1 cellular context compared by ENCODE assay signal in genomic region chr17:76193616-76194015, GRCh38.
TF ChIP-seq lines count a peak whose summit lies in the region.

No MANE protein-coding gene starts in this region.

TF ChIP-seq in K562, 482 proteins besides CTCF, POLR2A, EP300 and RAD21 (continued from another document and continues in another):
- no peak for TF ChIP-seq FOXP4 (CRISPR knock-in tag; IDR thresholded peaks at IDR 0.05; ENCODE audit: borderline replicate concordance)
- no peak for TF ChIP-seq PURB (CRISPR knock-in tag; IDR thresholded peaks at IDR 0.05; ENCODE audit: low read depth)
- no peak for TF ChIP-seq CREM (IDR thresholded peaks at IDR 0.05; ENCODE audit: low read depth)
- TF ChIP-seq CHD4 (IDR thresholded peaks at IDR 0.05; ENCODE audit: insufficient read depth, insufficient replicate concordance, low read depth, low read length, poor library complexity, severe bottlenecking) = no peak
- peak; percentile 36 for TF ChIP-seq SMARCE1 (IDR thresholded peaks at IDR 0.05)
- no peak for TF ChIP-seq TOE1 (IDR thresholded peaks at IDR 0.05; ENCODE audit: borderline replicate concordance)
- TF ChIP-seq TOE1 (CRISPR knock-in tag; IDR thresholded peaks at IDR 0.05; ENCODE audit: borderline replicate concordance, low read depth) = no peak
- no peak for TF ChIP-seq MYBL2 (IDR thresholded peaks at IDR 0.05; ENCODE audit: low read depth)
- no peak for TF ChIP-seq MYBL2 (CRISPR knock-in tag; IDR thresholded peaks at IDR 0.05; ENCODE audit: borderline replicate concordance)
- TF ChIP-seq LEF1 (IDR thresholded peaks at IDR 0.05) = no peak
- no peak for TF ChIP-seq HCFC1 (IDR thresholded peaks at IDR 0.05; ENCODE audit: low read depth, low read length)
- TF ChIP-seq ATF6 (CRISPR knock-in tag; IDR thresholded peaks at IDR 0.05) = no peak
- TF ChIP-seq YY1 (IDR thresholded peaks at IDR 0.05; ENCODE audit: borderline replicate concordance in 1 of 3, control insufficient read depth in 1 of 3, extremely low read depth in 1 of 3, insufficient read depth in 3 of 3, insufficient read length in 1 of 3, insufficient replicate concordance in 2 of 3, low read depth in 1 of 3, low read length in 2 of 3) = no peak
- 0 out of 2 replicates have a peak, but pooled peaks have one; percentile 9 for TF ChIP-seq ZEB2 (IDR thresholded peaks at IDR 0.05)
- TF ChIP-seq TEAD1 (CRISPR knock-in tag; IDR thresholded peaks at IDR 0.05) = no peak
- no peak for TF ChIP-seq NFRKB (IDR thresholded peaks at IDR 0.05; ENCODE audit: low read depth)
- TF ChIP-seq TBP (optimal IDR thresholded peaks at IDR 0.05; ENCODE audit: low read depth, low read length) = no peak
- TF ChIP-seq, protein P1, sequence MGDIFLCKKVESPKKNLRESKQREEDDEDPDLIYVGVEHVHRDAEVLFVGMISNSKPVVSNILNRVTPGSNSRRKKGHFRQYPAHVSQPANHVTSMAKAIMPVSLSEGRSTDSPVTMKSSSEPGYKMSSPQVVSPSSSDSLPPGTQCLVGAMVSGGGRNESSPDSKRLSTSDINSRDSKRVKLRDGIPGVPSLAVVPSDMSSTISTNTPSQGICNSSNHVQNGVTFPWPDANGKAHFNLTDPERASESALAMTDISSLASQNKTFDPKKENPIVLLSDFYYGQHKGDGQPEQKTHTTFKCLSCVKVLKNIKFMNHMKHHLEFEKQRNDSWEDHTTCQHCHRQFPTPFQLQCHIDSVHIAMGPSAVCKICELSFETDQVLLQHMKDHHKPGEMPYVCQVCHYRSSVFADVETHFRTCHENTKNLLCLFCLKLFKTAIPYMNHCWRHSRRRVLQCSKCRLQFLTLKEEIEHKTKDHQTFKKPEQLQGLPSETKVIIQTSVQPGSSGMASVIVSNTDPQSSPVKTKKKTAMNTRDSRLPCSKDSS (IDR thresholded peaks at IDR 0.05; ENCODE audit: low read depth, partially characterized antibody) = no peak
- TF ChIP-seq FOXK2 (conservative IDR thresholded peaks at IDR 0.05 in 1 of 2, IDR thresholded peaks at IDR 0.05 in 1 of 2; ENCODE audit: low read depth in 2 of 2) = no peak
- TF ChIP-seq, protein P2, sequence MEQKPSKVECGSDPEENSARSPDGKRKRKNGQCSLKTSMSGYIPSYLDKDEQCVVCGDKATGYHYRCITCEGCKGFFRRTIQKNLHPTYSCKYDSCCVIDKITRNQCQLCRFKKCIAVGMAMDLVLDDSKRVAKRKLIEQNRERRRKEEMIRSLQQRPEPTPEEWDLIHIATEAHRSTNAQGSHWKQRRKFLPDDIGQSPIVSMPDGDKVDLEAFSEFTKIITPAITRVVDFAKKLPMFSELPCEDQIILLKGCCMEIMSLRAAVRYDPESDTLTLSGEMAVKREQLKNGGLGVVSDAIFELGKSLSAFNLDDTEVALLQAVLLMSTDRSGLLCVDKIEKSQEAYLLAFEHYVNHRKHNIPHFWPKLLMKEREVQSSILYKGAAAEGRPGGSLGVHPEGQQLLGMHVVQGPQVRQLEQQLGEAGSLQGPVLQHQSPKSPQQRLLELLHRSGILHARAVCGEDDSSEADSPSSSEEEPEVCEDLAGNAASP (IDR thresholded peaks at IDR 0.05) = no peak
- TF ChIP-seq RBM34 (IDR thresholded peaks at IDR 0.05; ENCODE audit: borderline replicate concordance, insufficient read depth, low read length) = no peak
- TF ChIP-seq, protein P3, sequence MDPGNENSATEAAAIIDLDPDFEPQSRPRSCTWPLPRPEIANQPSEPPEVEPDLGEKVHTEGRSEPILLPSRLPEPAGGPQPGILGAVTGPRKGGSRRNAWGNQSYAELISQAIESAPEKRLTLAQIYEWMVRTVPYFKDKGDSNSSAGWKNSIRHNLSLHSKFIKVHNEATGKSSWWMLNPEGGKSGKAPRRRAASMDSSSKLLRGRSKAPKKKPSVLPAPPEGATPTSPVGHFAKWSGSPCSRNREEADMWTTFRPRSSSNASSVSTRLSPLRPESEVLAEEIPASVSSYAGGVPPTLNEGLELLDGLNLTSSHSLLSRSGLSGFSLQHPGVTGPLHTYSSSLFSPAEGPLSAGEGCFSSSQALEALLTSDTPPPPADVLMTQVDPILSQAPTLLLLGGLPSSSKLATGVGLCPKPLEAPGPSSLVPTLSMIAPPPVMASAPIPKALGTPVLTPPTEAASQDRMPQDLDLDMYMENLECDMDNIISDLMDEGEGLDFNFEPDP (CRISPR knock-in tag; IDR thresholded peaks at IDR 0.05) = no peak
- TF ChIP-seq KDM5B (IDR thresholded peaks at IDR 0.05; ENCODE audit: insufficient replicate concordance, low read depth, low read length) = no peak
- no peak for TF ChIP-seq ZNF197 (CRISPR knock-in tag; IDR thresholded peaks at IDR 0.05; ENCODE audit: low read depth)
- no peak for TF ChIP-seq XRCC3 (IDR thresholded peaks at IDR 0.05)
- TF ChIP-seq, protein P4, sequence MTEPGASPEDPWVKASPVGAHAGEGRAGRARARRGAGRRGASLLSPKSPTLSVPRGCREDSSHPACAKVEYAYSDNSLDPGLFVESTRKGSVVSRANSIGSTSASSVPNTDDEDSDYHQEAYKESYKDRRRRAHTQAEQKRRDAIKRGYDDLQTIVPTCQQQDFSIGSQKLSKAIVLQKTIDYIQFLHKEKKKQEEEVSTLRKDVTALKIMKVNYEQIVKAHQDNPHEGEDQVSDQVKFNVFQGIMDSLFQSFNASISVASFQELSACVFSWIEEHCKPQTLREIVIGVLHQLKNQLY (CRISPR knock-in tag; conservative IDR thresholded peaks at IDR 0.05) = no peak
- TF ChIP-seq KAT7 (CRISPR knock-in tag; IDR thresholded peaks at IDR 0.05; ENCODE audit: borderline replicate concordance) = no peak
- TF ChIP-seq ARID1B (IDR thresholded peaks at IDR 0.05) = peak; percentile 12; the same call in 1 of the 2 replicates
- TF ChIP-seq PKNOX1 (IDR thresholded peaks at IDR 0.05) = no peak
- TF ChIP-seq, protein P5, sequence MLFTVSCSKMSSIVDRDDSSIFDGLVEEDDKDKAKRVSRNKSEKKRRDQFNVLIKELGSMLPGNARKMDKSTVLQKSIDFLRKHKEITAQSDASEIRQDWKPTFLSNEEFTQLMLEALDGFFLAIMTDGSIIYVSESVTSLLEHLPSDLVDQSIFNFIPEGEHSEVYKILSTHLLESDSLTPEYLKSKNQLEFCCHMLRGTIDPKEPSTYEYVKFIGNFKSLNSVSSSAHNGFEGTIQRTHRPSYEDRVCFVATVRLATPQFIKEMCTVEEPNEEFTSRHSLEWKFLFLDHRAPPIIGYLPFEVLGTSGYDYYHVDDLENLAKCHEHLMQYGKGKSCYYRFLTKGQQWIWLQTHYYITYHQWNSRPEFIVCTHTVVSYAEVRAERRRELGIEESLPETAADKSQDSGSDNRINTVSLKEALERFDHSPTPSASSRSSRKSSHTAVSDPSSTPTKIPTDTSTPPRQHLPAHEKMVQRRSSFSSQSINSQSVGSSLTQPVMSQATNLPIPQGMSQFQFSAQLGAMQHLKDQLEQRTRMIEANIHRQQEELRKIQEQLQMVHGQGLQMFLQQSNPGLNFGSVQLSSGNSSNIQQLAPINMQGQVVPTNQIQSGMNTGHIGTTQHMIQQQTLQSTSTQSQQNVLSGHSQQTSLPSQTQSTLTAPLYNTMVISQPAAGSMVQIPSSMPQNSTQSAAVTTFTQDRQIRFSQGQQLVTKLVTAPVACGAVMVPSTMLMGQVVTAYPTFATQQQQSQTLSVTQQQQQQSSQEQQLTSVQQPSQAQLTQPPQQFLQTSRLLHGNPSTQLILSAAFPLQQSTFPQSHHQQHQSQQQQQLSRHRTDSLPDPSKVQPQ (CRISPR knock-in tag; IDR thresholded peaks at IDR 0.05; ENCODE audit: borderline replicate concordance) = no peak
- no peak for TF ChIP-seq CHD1 (IDR thresholded peaks at IDR 0.05; ENCODE audit: low read length)
- TF ChIP-seq FOXJ2 (tag; IDR thresholded peaks at IDR 0.05) = no peak
- TF ChIP-seq, protein P6, sequence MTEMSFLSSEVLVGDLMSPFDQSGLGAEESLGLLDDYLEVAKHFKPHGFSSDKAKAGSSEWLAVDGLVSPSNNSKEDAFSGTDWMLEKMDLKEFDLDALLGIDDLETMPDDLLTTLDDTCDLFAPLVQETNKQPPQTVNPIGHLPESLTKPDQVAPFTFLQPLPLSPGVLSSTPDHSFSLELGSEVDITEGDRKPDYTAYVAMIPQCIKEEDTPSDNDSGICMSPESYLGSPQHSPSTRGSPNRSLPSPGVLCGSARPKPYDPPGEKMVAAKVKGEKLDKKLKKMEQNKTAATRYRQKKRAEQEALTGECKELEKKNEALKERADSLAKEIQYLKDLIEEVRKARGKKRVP (CRISPR knock-in tag; IDR thresholded peaks at IDR 0.05) = no peak
- peak; percentile 46 to 94; a peak in 3 of 4 replicates for TF ChIP-seq RCOR1 (IDR thresholded peaks at IDR 0.05; ENCODE audit: borderline replicate concordance in 1 of 2, low read depth in 2 of 2, low read length in 2 of 2)
- peak; percentile 38; the same call in 1 of the 2 replicates for TF ChIP-seq HDAC2 (IDR thresholded peaks at IDR 0.05)
- TF ChIP-seq ETV5 (CRISPR knock-in tag; IDR thresholded peaks at IDR 0.05; ENCODE audit: low read depth) = no peak
- no peak for TF ChIP-seq UBTF (IDR thresholded peaks at IDR 0.05; ENCODE audit: borderline replicate concordance in 1 of 2, low read depth in 2 of 2, low read length in 2 of 2)
- TF ChIP-seq ELF1 (tag; IDR thresholded peaks at IDR 0.05) = no peak
- no peak for TF ChIP-seq JUN (IDR thresholded peaks at IDR 0.05; ENCODE audit: borderline replicate concordance, low read depth, low read length)
- TF ChIP-seq JUN (CRISPR knock-in tag; IDR thresholded peaks at IDR 0.05; ENCODE audit: borderline replicate concordance) = no peak
- TF ChIP-seq MEF2A (IDR thresholded peaks at IDR 0.05; ENCODE audit: control insufficient read depth, low read depth, low read length) = no peak
- no peak for TF ChIP-seq ZFP30 (CRISPR knock-in tag; IDR thresholded peaks at IDR 0.05; ENCODE audit: borderline replicate concordance)
- TF ChIP-seq, protein P7, sequence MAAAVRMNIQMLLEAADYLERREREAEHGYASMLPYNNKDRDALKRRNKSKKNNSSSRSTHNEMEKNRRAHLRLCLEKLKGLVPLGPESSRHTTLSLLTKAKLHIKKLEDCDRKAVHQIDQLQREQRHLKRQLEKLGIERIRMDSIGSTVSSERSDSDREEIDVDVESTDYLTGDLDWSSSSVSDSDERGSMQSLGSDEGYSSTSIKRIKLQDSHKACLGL (CRISPR knock-in tag; IDR thresholded peaks at IDR 0.05; ENCODE audit: borderline replicate concordance, poor library complexity, severe bottlenecking) = no peak
- no peak for TF ChIP-seq EHMT2 (IDR thresholded peaks at IDR 0.05)
- TF ChIP-seq JUND (IDR thresholded peaks at IDR 0.05; ENCODE audit: borderline replicate concordance, low read depth, low read length) = 0 out of 2 replicates have a peak, but pooled peaks have one; percentile 4
- no peak for TF ChIP-seq JUND (tag; IDR thresholded peaks at IDR 0.05; ENCODE audit: borderline replicate concordance, low read depth, low read length)
- TF ChIP-seq TARDBP (IDR thresholded peaks at IDR 0.05) = no peak
- no peak for TF ChIP-seq FOSL1 (tag; conservative IDR thresholded peaks at IDR 0.05)
- TF ChIP-seq OTX1 (CRISPR knock-in tag; IDR thresholded peaks at IDR 0.05) = no peak
- no peak for TF ChIP-seq DPF2 (IDR thresholded peaks at IDR 0.05)
